ENCODE assay signal across 9 cellular contexts in genomic region chr5:96537386-96537785, GRCh38.
DNase-seq lines count a peak whose midpoint lies in the region; ATAC-seq and TF ChIP-seq lines count a peak whose summit lies in the region.
"Had no signal": no experiment of that assay in that cellular context is flagged by ENCODE, and none has a peak within 500 bp of the region (broad histone marks: within the 10 kb centered on the region; RNA-seq: fewer than 3 reads in every experiment).

No MANE protein-coding gene starts in this region.

- peak; percentile 87 for ATAC-seq in CD8-positive, alpha-beta T cell
- ATAC-seq in HG03442 (IDR thresholded peaks at IDR 0.05; ENCODE audit: unreplicated experiment) (peak; percentile 57), HG02885 (IDR thresholded peaks at IDR 0.05; ENCODE audit: poor library complexity, unreplicated experiment) (no peak)

- no peak for TF ChIP-seq POLR2A in erythroblast (IDR thresholded peaks at IDR 0.05; ENCODE audit: low read length)

- no peaks in the 10 kb centered on the region for H3K27me3 Mint-ChIP-seq in CD8-positive, alpha-beta T cell (ENCODE audit: low read depth)
- no peaks in the 10 kb centered on the region for H3K27me3 Mint-ChIP-seq in activated CD4-positive, alpha-beta memory T cell treated with anti-CD3 and anti-CD28 coated beads for 36 hours

- H3K27me3 ChIP-seq in CD8-positive, alpha-beta T cell (ENCODE audit: insufficient read depth, low read length): no peaks in the 10 kb centered on the region

- H3K4me1 Mint-ChIP-seq in CD8-positive, alpha-beta T cell (ENCODE audit: low read depth): peaks cover 27% of the 10 kb centered on the region
- peaks cover 33% of the 10 kb centered on the region for H3K4me1 Mint-ChIP-seq in activated CD4-positive, alpha-beta memory T cell treated with anti-CD3 and anti-CD28 coated beads for 36 hours (ENCODE audit: low read depth)

- peaks cover 3% of the 10 kb centered on the region for H3K9me3 Mint-ChIP-seq in CD8-positive, alpha-beta T cell
- no peaks in the 10 kb centered on the region for H3K9me3 Mint-ChIP-seq in activated CD4-positive, alpha-beta memory T cell treated with anti-CD3 and anti-CD28 coated beads for 36 hours

- no peaks in the 10 kb centered on the region for H3K9me3 ChIP-seq in CD8-positive, alpha-beta T cell (ENCODE audit: low read length)

- intact Hi-C loops in CD8-positive, alpha-beta T cell (cut with DNase I, micrococcal nuclease): loop anchor here (1.0 to 10.0 kb wide), 10 partner anchors 120 to 905 kb away; partner anchors contain the start of genes CAST (in 1 of the 2), ELL2 (in 1 of the 2), LNPEP (in 1 of the 2) and RIOK2 (in 1 of the 2)
- intact Hi-C loops in activated CD4-positive, alpha-beta memory T cell treated with anti-CD3 and anti-CD28 coated beads for 36 hours (cut with micrococcal nuclease): loop anchor here (1.0 to 10.0 kb wide), 13 partner anchors 60 to 820 kb away; partner anchors contain the start of genes CAST, ERAP1 and RIOK2

- POLR2A ChIA-PET in CD8-positive, alpha-beta T cell (lab: Charles Lee): interaction anchor here (0.8 to 0.9 kb wide), 2 partner anchors 9 to 21 kb away, joined by 3 read pairs; no protein-coding TSS in a partner anchor
- POLR2A ChIA-PET in activated CD4-positive, alpha-beta memory T cell treated with anti-CD3 and anti-CD28 coated beads for 36 hours (lab: Charles Lee): no interaction called here

- H3K27ac Mint-ChIP-seq in CD8-positive, alpha-beta T cell: peak overlapping the region; percentile 81
- peak overlapping the region; percentile 68 for H3K27ac Mint-ChIP-seq in activated CD4-positive, alpha-beta memory T cell treated with anti-CD3 and anti-CD28 coated beads for 36 hours

- H3K36me3 Mint-ChIP-seq in CD8-positive, alpha-beta T cell: no peaks in the 10 kb centered on the region
- H3K36me3 Mint-ChIP-seq in activated CD4-positive, alpha-beta memory T cell treated with anti-CD3 and anti-CD28 coated beads for 36 hours: no peaks in the 10 kb centered on the region

- peak overlapping the region; percentile 10 for H3K27ac ChIP-seq in CD8-positive, alpha-beta T cell (ENCODE audit: low read depth, low read length)

- no peaks in the 10 kb centered on the region for H3K36me3 ChIP-seq in CD8-positive, alpha-beta T cell (ENCODE audit: insufficient read depth, low read length)

- CTCF ChIA-PET in CD8-positive, alpha-beta T cell (lab: Charles Lee): interaction anchor here (0.6 to 1.0 kb wide), 2 partner anchors 13 to 58 kb away, joined by 3 to 4 read pairs; no protein-coding TSS in a partner anchor
- CTCF ChIA-PET in activated CD4-positive, alpha-beta memory T cell treated with anti-CD3 and anti-CD28 coated beads for 36 hours (lab: Charles Lee): no interaction called here

- peaks cover 24% of the 10 kb centered on the region for H3K4me1 ChIP-seq in CD8-positive, alpha-beta T cell (ENCODE audit: insufficient read depth, low read length)

- no peak for TF ChIP-seq CTCF in CD8-positive, alpha-beta T cell (IDR thresholded peaks at IDR 0.05)

- H3K4me3 Mint-ChIP-seq in CD8-positive, alpha-beta T cell: peak overlapping the region; percentile 46
- peak overlapping the region; percentile 2 for H3K4me3 Mint-ChIP-seq in activated CD4-positive, alpha-beta memory T cell treated with anti-CD3 and anti-CD28 coated beads for 36 hours

- DNase-seq in CD8-positive, alpha-beta T cell: no peak
- no peak for DNase-seq in activated CD4-positive, alpha-beta memory T cell treated with anti-CD3 and anti-CD28 coated beads for 36 hours
- DNase-seq in iris pigment epithelial cell (ENCODE audit: low read depth) (peak; percentile 95), retina (no peak), erythroblast (lab: John Stamatoyannopoulos, UW) (no peak), NCI-H510A treated with DMSO at 0.1 percent for 48 hours (lab: John Stamatoyannopoulos, UW) (no peak)

- H3K4me3 ChIP-seq in CD8-positive, alpha-beta T cell (ENCODE audit: low read depth, low read length): peak overlapping the region; percentile 6
- H3K4me3 ChIP-seq: smooth muscle cell had no signal
